Comparison of ENCODE assay signal across 23 cellular contexts in the genomic region with DNA sequence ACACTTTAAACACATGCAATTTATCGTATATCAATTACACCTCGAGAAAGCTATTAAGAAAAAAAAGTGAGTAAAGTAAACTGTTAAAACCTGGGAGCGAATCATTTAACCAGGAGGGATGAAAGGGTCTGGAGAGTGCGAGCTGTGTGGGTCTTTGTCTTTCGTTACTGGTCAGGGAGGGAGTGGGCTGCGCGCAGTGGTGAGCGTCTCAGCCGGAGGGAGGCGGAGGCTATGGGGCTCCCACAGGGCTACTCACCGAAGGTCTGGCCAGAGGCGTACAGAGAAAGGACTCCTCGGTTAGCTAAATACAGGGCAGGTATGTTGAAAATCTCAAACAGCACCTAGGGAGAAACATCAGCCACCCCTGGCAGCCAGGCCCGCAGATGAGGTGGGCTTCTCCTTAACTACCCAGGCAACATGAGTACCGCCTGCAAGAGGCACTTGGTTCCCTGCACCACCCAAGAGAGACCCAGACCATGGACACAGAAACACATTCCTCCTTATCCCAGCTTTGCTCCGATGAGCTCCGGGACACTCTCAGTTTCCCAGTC. TPM values are rescaled to one million over a fixed set of nuclear protein-coding genes. Genes with fewer than 3 reads are reported as not detected.
DNase-seq lines count a peak whose midpoint lies in the region; ATAC-seq, FAIRE-seq and TF ChIP-seq lines count a peak whose summit lies in the region.
"Had no signal": no experiment of that assay in that cellular context is flagged by ENCODE, and none has a peak within 500 bp of the region (broad histone marks: within the 10 kb centered on the region; RNA-seq: fewer than 3 reads in every experiment).

No MANE protein-coding gene starts in this region.

- H3K36me3 ChIP-seq in GM23338 (ENCODE audit: insufficient read depth) (no peaks in the 10 kb centered on the region), bronchial epithelial cell (ENCODE audit: control insufficient read depth, insufficient read depth, low read length) (no peaks in the 10 kb centered on the region), osteoblast (ENCODE audit: insufficient read depth, low read length) (no peaks in the 10 kb centered on the region)
- H3K36me3 ChIP-seq: BE2C had no signal

- H3K9me3 Mint-ChIP-seq in GM23338 (no peaks in the 10 kb centered on the region), osteocyte (ENCODE audit: unreplicated experiment) (no peaks in the 10 kb centered on the region)
- no peaks in the 10 kb centered on the region for H3K9me3 Mint-ChIP-seq in natural killer cell treated with Interleukin-12 subunit alpha and Interleukin-12 subunit beta and Interleukin-15 and Interleukin-18, amount 100 ng/mL, for 72 hours
- H3K9me3 Mint-ChIP-seq: H9, HFFc6 had no signal

- H4K20me1 ChIP-seq in GM23338 (replicated peaks; ENCODE audit: insufficient read depth) (no peaks in the 10 kb centered on the region), osteoblast (ENCODE audit: insufficient read depth, low read length) (no peaks in the 10 kb centered on the region)

- H3K79me2 ChIP-seq in GM23338 (replicated peaks; ENCODE audit: insufficient read depth) (no peaks in the 10 kb centered on the region), osteoblast (ENCODE audit: insufficient read depth, low read length) (no peaks in the 10 kb centered on the region)

- H2AFZ ChIP-seq in GM23338 = no peak overlapping the region
- no peak overlapping the region for H2AFZ ChIP-seq in osteoblast (ENCODE audit: low read length)
- H2AFZ ChIP-seq: PC-9 had no signal

- H3K27me3 ChIP-seq in GM23338 (ENCODE audit: insufficient read depth) (no peaks in the 10 kb centered on the region), bronchial epithelial cell (ENCODE audit: control insufficient read depth, insufficient read depth, low read length) (peaks cover 10% of the 10 kb centered on the region), osteoblast (ENCODE audit: insufficient read depth, low read length) (peaks cover 44% of the 10 kb centered on the region)

- H3K27ac Mint-ChIP-seq in GM23338 (no peak overlapping the region), osteocyte (ENCODE audit: unreplicated experiment) (no peak overlapping the region)
- H3K27ac Mint-ChIP-seq in natural killer cell treated with Interleukin-12 subunit alpha and Interleukin-12 subunit beta and Interleukin-15 and Interleukin-18, amount 100 ng/mL, for 72 hours = no peak overlapping the region
- H3K27ac Mint-ChIP-seq: HFFc6 had no signal

- H3K36me3 Mint-ChIP-seq in GM23338 (ENCODE audit: low read depth) (no peaks in the 10 kb centered on the region), osteocyte (ENCODE audit: unreplicated experiment) (no peaks in the 10 kb centered on the region)
- no peaks in the 10 kb centered on the region for H3K36me3 Mint-ChIP-seq in natural killer cell treated with Interleukin-12 subunit alpha and Interleukin-12 subunit beta and Interleukin-15 and Interleukin-18, amount 100 ng/mL, for 72 hours

- H3K27ac ChIP-seq in GM23338 (ENCODE audit: low read depth) (no peak overlapping the region), osteoblast (ENCODE audit: low read depth, low read length) (no peak overlapping the region)
- H3K27ac ChIP-seq: HL-60, KMS-11, PC-9 had no signal

- FAIRE-seq in bronchial epithelial cell (lab: Jason Lieb, UNC) = peak; percentile 28
- FAIRE-seq: GM12878 had no signal

- ATAC-seq in GM23338 = peak; percentile 63
- no peak for ATAC-seq in natural killer cell treated with Interleukin-12 subunit alpha and Interleukin-12 subunit beta and Interleukin-15 and Interleukin-18, amount 100 ng/mL, for 72 hours
- no peak for ATAC-seq in HG03521 (IDR thresholded peaks at IDR 0.05; ENCODE audit: unreplicated experiment)
- ATAC-seq: GM12878 had no signal

- peaks cover 6% of the 10 kb centered on the region for H3K27me3 Mint-ChIP-seq in GM23338 (ENCODE audit: insufficient read depth, low read depth, poor library complexity)
- peaks cover 9 to 24% of the 10 kb centered on the region in 2 donors for H3K27me3 Mint-ChIP-seq in natural killer cell treated with Interleukin-12 subunit alpha and Interleukin-12 subunit beta and Interleukin-15 and Interleukin-18, amount 100 ng/mL, for 72 hours
- H3K27me3 Mint-ChIP-seq in osteocyte (ENCODE audit: unreplicated experiment) = peaks cover 22% of the 10 kb centered on the region

- H3K4me3 Mint-ChIP-seq in GM23338 (no peak overlapping the region), osteocyte (ENCODE audit: unreplicated experiment) (no peak overlapping the region)
- H3K4me3 Mint-ChIP-seq in natural killer cell treated with Interleukin-12 subunit alpha and Interleukin-12 subunit beta and Interleukin-15 and Interleukin-18, amount 100 ng/mL, for 72 hours = no peak overlapping the region
- H3K4me3 Mint-ChIP-seq: H9, HFFc6 had no signal

- H3K4me1 Mint-ChIP-seq in GM23338 = no peaks in the 10 kb centered on the region
- H3K4me1 Mint-ChIP-seq in natural killer cell treated with Interleukin-12 subunit alpha and Interleukin-12 subunit beta and Interleukin-15 and Interleukin-18, amount 100 ng/mL, for 72 hours (ENCODE audit: low read depth in 2 of 2) = no peaks in the 10 kb centered on the region
- H3K4me1 Mint-ChIP-seq in osteocyte (ENCODE audit: unreplicated experiment) = no peaks in the 10 kb centered on the region

- no peak overlapping the region for H3K4me2 ChIP-seq in GM23338
- H3K4me2 ChIP-seq in osteoblast (ENCODE audit: insufficient read depth, low read length) = no peak overlapping the region
- H3K4me2 ChIP-seq: PC-9 had no signal

- H3F3A ChIP-seq in GM23338 (replicated peaks; ENCODE audit: low read depth) = no peaks in the 10 kb centered on the region

- H3K4me3 ChIP-seq in GM23338 = no peak overlapping the region
- H3K4me3 ChIP-seq in bronchial epithelial cell (ENCODE audit: low read depth, low read length) = no peak overlapping the region
- no peak overlapping the region for H3K4me3 ChIP-seq in osteoblast (ENCODE audit: insufficient read depth, low read length)
- H3K4me3 ChIP-seq: GM12878, PC-9 had no signal

- TF ChIP-seq CTCF in GM23338 (conservative IDR thresholded peaks at IDR 0.05; ENCODE audit: low read depth in 2 of 2) (no peak), bronchial epithelial cell (IDR thresholded peaks at IDR 0.05; ENCODE audit: insufficient read depth, low read length, severe bottlenecking) (no peak), osteoblast (IDR thresholded peaks at IDR 0.05; ENCODE audit: extremely low read depth, low read depth, low read length) (no peak), osteocyte (IDR thresholded peaks at IDR 0.05) (no peak)

- H3K4me1 ChIP-seq in GM23338 (ENCODE audit: insufficient read depth) (no peaks in the 10 kb centered on the region), osteoblast (ENCODE audit: insufficient read depth, low read length) (no peaks in the 10 kb centered on the region)
- H3K4me1 ChIP-seq: BE2C had no signal

- H3K9me2 ChIP-seq in GM23338 (ENCODE audit: insufficient read depth) = peaks cover 9% of the 10 kb centered on the region; the same call in 1 of the 2 replicates

- DNase-seq in GM23338 (ENCODE audit: low spot score) (no peak), NCI-H1417 treated with DMSO at 0.1 percent for 48 hours (lab: John Stamatoyannopoulos, UW) (peak; percentile 32), bronchial epithelial cell (ENCODE audit: low read depth) (no peak), osteoblast (ENCODE audit: insufficient read length, low spot score, missing footprints) (peak; percentile 46), osteocyte (ENCODE audit: extremely low spot score, unreplicated experiment) (no peak)
- no peak for DNase-seq in natural killer cell treated with Interleukin-12 subunit alpha and Interleukin-12 subunit beta and Interleukin-15 and Interleukin-18, amount 100 ng/mL, for 72 hours (ENCODE audit: low spot score)
- DNase-seq: BE2C, DMS79, H9, HFFc6, NCI-H1092 treated with DMSO at 0.1 percent for 48 hours, NCI-H1694, NCI-H2081, NCI-H2171, NCI-H446 treated with DMSO at 0.1 percent for 48 hours, NCI-H526 treated with DMSO at 0.1 percent for 48 hours, PC-9, RPMI8226, SHP77 had no signal

- H3K9me3 ChIP-seq in osteoblast (ENCODE audit: low read depth, low read length) = no peaks in the 10 kb centered on the region
- H3K9me3 ChIP-seq: BE2C had no signal

TF ChIP-seq in GM23338, 12 proteins besides CTCF, POLR2A, EP300 and RAD21 (continues in another document):
- no peak for TF ChIP-seq ZNF331 (CRISPR knock-in tag; IDR thresholded peaks at IDR 0.05; ENCODE audit: low read depth)
- TF ChIP-seq, protein P1, sequence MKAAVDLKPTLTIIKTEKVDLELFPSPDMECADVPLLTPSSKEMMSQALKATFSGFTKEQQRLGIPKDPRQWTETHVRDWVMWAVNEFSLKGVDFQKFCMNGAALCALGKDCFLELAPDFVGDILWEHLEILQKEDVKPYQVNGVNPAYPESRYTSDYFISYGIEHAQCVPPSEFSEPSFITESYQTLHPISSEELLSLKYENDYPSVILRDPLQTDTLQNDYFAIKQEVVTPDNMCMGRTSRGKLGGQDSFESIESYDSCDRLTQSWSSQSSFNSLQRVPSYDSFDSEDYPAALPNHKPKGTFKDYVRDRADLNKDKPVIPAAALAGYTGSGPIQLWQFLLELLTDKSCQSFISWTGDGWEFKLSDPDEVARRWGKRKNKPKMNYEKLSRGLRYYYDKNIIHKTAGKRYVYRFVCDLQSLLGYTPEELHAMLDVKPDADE (IDR thresholded peaks at IDR 0.05) = no peak
- no peak for TF ChIP-seq ZNF114 (CRISPR knock-in tag; IDR thresholded peaks at IDR 0.05)
- no peak for TF ChIP-seq STAT1 (IDR thresholded peaks at IDR 0.05; ENCODE audit: unreplicated experiment)
- TF ChIP-seq CREB1 (CRISPR knock-in tag; IDR thresholded peaks at IDR 0.05; ENCODE audit: low read depth) = no peak
- no peak for TF ChIP-seq JUNB (IDR thresholded peaks at IDR 0.05; ENCODE audit: unreplicated experiment)
- no peak for TF ChIP-seq EZH2phosphoT487 (IDR thresholded peaks at IDR 0.05; ENCODE audit: unreplicated experiment)
- TF ChIP-seq NANOG (IDR thresholded peaks at IDR 0.05; ENCODE audit: borderline replicate concordance) = no peak

RNA-seq across cellular contexts. Expression of gene DHCR7, which starts 53.1 kb away (rescaled TPM):
- 166 and 175 TPM in 2 replicates for total RNA-seq in GM23338 (2014; rRNA removed; shearing (Covaris generic))
- 84.0 and 91.3 TPM in 2 replicates for polyA plus RNA-seq in GM23338 (2016; fragmentation: Nextera tagmentation; extraction: Ambion mirVana)
- total RNA-seq in bronchial epithelial cell = 29.4 and 60.3 TPM in 2 replicates
- total RNA-seq in osteoblast = 58.3 and 60.4 TPM in 2 replicates
- total RNA-seq in natural killer cell treated with Interleukin-12 subunit alpha and Interleukin-12 subunit beta and Interleukin-15 and Interleukin-18, amount 100 ng/mL, for 72 hours = 100 to 1,000 TPM in 1 of 2 donors, 10 to 100 TPM in 1; 75.8 to 104 TPM
- 29.8 and 30.2 TPM in 2 replicates for total RNA-seq in osteocyte

RNA-seq across cellular contexts. Expression of gene NADSYN1, which starts 57.9 kb away (rescaled TPM):
- 50.4 and 54.9 TPM in 2 replicates for total RNA-seq in GM23338 (2014; rRNA removed; shearing (Covaris generic))
- 32.5 and 35.6 TPM in 2 replicates for polyA plus RNA-seq in GM23338 (2016; fragmentation: Nextera tagmentation; extraction: Ambion mirVana)
- total RNA-seq in bronchial epithelial cell = 69.8 and 91.3 TPM in 2 replicates
- 69.5 and 81.1 TPM in 2 replicates for total RNA-seq in osteoblast
- total RNA-seq in natural killer cell treated with Interleukin-12 subunit alpha and Interleukin-12 subunit beta and Interleukin-15 and Interleukin-18, amount 100 ng/mL, for 72 hours = 100 to 1,000 TPM; 117 to 129 TPM
- 51.0 and 55.4 TPM in 2 replicates for total RNA-seq in osteocyte

Comparison
In these comparisons a context has a peak if more than half of its experiments do, and no peak if none do; other contexts are left out.
1. DNase-seq: peak in NCI-H1417 treated with DMSO at 0.1 percent for 48 hours (single experiment) and osteoblast (single experiment); none in GM23338 (single experiment), bronchial epithelial cell (single experiment), natural killer cell treated with Interleukin-12 subunit alpha and Interleukin-12 subunit beta and Interleukin-15 and Interleukin-18, amount 100 ng/mL, for 72 hours (single experiment) and osteocyte (single experiment).